In genomic region chr19:56477429-56478338, GRCh38 we compare ENCODE assay signal across 8 cellular contexts. TPM values are rescaled to one million over a fixed set of nuclear protein-coding genes. Genes with fewer than 3 reads are reported as not detected.
A peak's percentile ranks its signal among the peaks of the same experiment; 100 is the strongest.
DNase-seq lines count a peak whose midpoint lies in the region; ATAC-seq and TF ChIP-seq lines count a peak whose summit lies in the region.

No MANE protein-coding gene starts in this region.

- H3K9me3 ChIP-seq in mammary epithelial cell (replicated peaks; ENCODE audit: insufficient read depth, low read length) (peaks cover 31% of the 10 kb centered on the region), skeletal muscle satellite cell (replicated peaks; ENCODE audit: low read length) (no peaks in the 10 kb centered on the region)

- H3K4me2 ChIP-seq in mammary epithelial cell (ENCODE audit: insufficient read depth, low read depth, low read length) (peak overlapping the region; percentile 84), skeletal muscle satellite cell (ENCODE audit: low read length) (peak overlapping the region; percentile 88)

- H3K4me1 ChIP-seq in mammary epithelial cell (ENCODE audit: insufficient read depth, low read length): peaks cover 4% of the 10 kb centered on the region
- peaks cover 8% of the 10 kb centered on the region for H3K4me1 ChIP-seq in skeletal muscle satellite cell (ENCODE audit: control insufficient read depth, insufficient read depth, low read length)

- ATAC-seq in GM18505 (IDR thresholded peaks at IDR 0.05; ENCODE audit: unreplicated experiment): no peak

- peaks cover 11% of the 10 kb centered on the region for H3K79me2 ChIP-seq in mammary epithelial cell (ENCODE audit: insufficient read depth, low read length)

- no peaks in the 10 kb centered on the region for H3K27me3 ChIP-seq in mammary epithelial cell (ENCODE audit: insufficient read depth, low read length)
- H3K27me3 ChIP-seq in skeletal muscle satellite cell (ENCODE audit: control insufficient read depth, insufficient read depth, low read length): no peaks in the 10 kb centered on the region

- H3K9ac ChIP-seq in mammary epithelial cell (ENCODE audit: insufficient read depth, low read length): peak overlapping the region; percentile 27
- H3K9ac ChIP-seq in skeletal muscle satellite cell (ENCODE audit: low read depth, low read length): peak overlapping the region; percentile 83

- H2AFZ ChIP-seq in mammary epithelial cell (ENCODE audit: low read depth, low read length): peak overlapping the region; percentile 96

- TF ChIP-seq CTCF in mammary epithelial cell (conservative IDR thresholded peaks at IDR 0.05 in 1 of 2, IDR thresholded peaks at IDR 0.05 in 1 of 2; ENCODE audit: extremely low read depth in 1 of 2, insufficient read depth in 1 of 2, low read depth in 1 of 2, low read length in 2 of 2): no peak

- H3K4me3 ChIP-seq in mammary epithelial cell (replicated peaks in 1 of 3; ENCODE audit: insufficient read depth in 1 of 3, low read depth in 2 of 3, low read length in 3 of 3) (peak overlapping the region; percentile 47 to 64 (median 61)), iPS-11a (ENCODE audit: low read depth, low read length) (peak overlapping the region; percentile 94), skeletal muscle satellite cell (ENCODE audit: low read length) (peak overlapping the region; percentile 81)

- WGBS in mammary epithelial cell (ENCODE audit: low coverage, missing lambda C conversion rate): 5% methylated on average over 22 of the region's 80 CpGs

- no TSS peak for BruUV-seq in mammary epithelial cell (replicated peaks; lab: Mats Ljungman, UMichigan)

- H3K27ac ChIP-seq in mammary epithelial cell (ENCODE audit: insufficient read depth, low read depth, low read length): no peak overlapping the region

- DNase-seq in HT1080 (ENCODE audit: low read depth) (peak; percentile 1), UCSD-AML1 (lab: John Stamatoyannopoulos, UW; ENCODE audit: unreplicated experiment) (peak; percentile 92), mammary epithelial cell (peak; percentile 94), NOMO-1 (lab: John Stamatoyannopoulos, UW; ENCODE audit: unreplicated experiment in 2 of 2) (no peak), NCI-H446 (lab: John Stamatoyannopoulos, UW) (no peak)

- TF ChIP-seq POLR2A in GM18505 (IDR thresholded peaks at IDR 0.05; ENCODE audit: borderline replicate concordance, extremely low read depth, insufficient read depth, insufficient read length): no peak

- CTCF ChIA-PET in mammary epithelial cell (lab: Charles Lee; ENCODE audit: low non-redundant PET): no interaction called here

- intact Hi-C loops in mammary epithelial cell (cut with micrococcal nuclease): loop anchor here (1.0 to 5.0 kb wide), 3 partner anchors 29 to 75 kb away; partner anchors contain the start of genes ZFP28, ZNF471 and ZNF583

- H3K36me3 ChIP-seq in mammary epithelial cell (ENCODE audit: insufficient read depth, low read length) (no peaks in the 10 kb centered on the region), skeletal muscle satellite cell (ENCODE audit: insufficient read depth, low read length) (peaks cover 7% of the 10 kb centered on the region)

- H4K20me1 ChIP-seq in mammary epithelial cell (ENCODE audit: insufficient read depth, low read length): no peaks in the 10 kb centered on the region

- in situ Hi-C loops in mammary epithelial cell (cut with MboI; ENCODE audit: low sequenced_read_pairs in 2 of 2): no loop called here

- dilution Hi-C loops in mammary epithelial cell (cut with HindIII; ENCODE audit: low sequenced_read_pairs): no loop called here

RNA-seq across cellular contexts. Expression of gene ZNF667, which starts 0.5 kb away (rescaled TPM):
- total RNA-seq in HT1080 (2014; rRNA removed; shearing (Covaris generic)): 0.06 TPM in 1 of 2 replicates, not detected in the other
- not detected in 2 replicates for polyA plus RNA-seq in HT1080 (2015; cell fraction: cytosol; rRNA removed)
- polyA plus RNA-seq in HT1080 (2015; cell fraction: nucleus; rRNA removed): not detected in 2 replicates
- 1 to 10 TPM; 8.1 to 8.7 TPM for total RNA-seq in mammary epithelial cell
- 0.94 TPM for polyA plus RNA-seq in mammary epithelial cell
- not detected for polyA minus RNA-seq in mammary epithelial cell
- total RNA-seq in skeletal muscle satellite cell (2012; rRNA removed): 2.0 and 3.5 TPM in 2 replicates

RNA-seq across cellular contexts. Expression of gene ZNF471, which starts 30.0 kb away (rescaled TPM):
- not detected in 2 replicates for total RNA-seq in HT1080 (2014; rRNA removed; shearing (Covaris generic))
- not detected in 2 replicates for polyA plus RNA-seq in HT1080 (2015; cell fraction: cytosol; rRNA removed)
- not detected in 2 replicates for polyA plus RNA-seq in HT1080 (2015; cell fraction: nucleus; rRNA removed)
- total RNA-seq in mammary epithelial cell: 1 to 10 TPM; 4.3 to 8.2 TPM
- polyA plus RNA-seq in mammary epithelial cell: 0.78 TPM
- not detected for polyA minus RNA-seq in mammary epithelial cell
- 1.7 and 2.3 TPM in 2 replicates for total RNA-seq in skeletal muscle satellite cell (2012; rRNA removed)

Comparison
In these comparisons a context has a peak if more than half of its experiments do, and no peak if none do; other contexts are left out.
1. DNase-seq: peak in HT1080 (single experiment), UCSD-AML1 (single experiment) and mammary epithelial cell (single experiment); none in NOMO-1 (0 of 2) and NCI-H446 (0 of 2).
2. Peak in every context shown above with its lines, with median percentiles within 50 percentile points of each other: H3K4me3 ChIP-seq.